Comparison of ENCODE assay signal across 9 cellular contexts in genomic region chrX:78321809-78322208, GRCh38. TPM values are rescaled to one million over a fixed set of nuclear protein-coding genes. Genes with fewer than 3 reads are reported as not detected.
A peak's percentile ranks its signal among the peaks of the same experiment; 100 is the strongest.
DNase-seq lines count a peak whose midpoint lies in the region; ATAC-seq, FAIRE-seq and TF ChIP-seq lines count a peak whose summit lies in the region.
"Had no signal": no experiment of that assay in that cellular context is flagged by ENCODE, and none has a peak within 500 bp of the region (broad histone marks: within the 10 kb centered on the region; RNA-seq: fewer than 3 reads in every experiment).

No MANE protein-coding gene starts in this region.

- no peaks in the 10 kb centered on the region for H3K27me3 Mint-ChIP-seq in activated naive CD4-positive, alpha-beta T cell treated with anti-CD3 and anti-CD28 coated beads for 36 hours (ENCODE audit: low read depth)

- peak overlapping the region; percentile 85 for H3K27ac Mint-ChIP-seq in activated naive CD4-positive, alpha-beta T cell treated with anti-CD3 and anti-CD28 coated beads for 36 hours

- FAIRE-seq in H54 (lab: Jason Lieb, UNC), result no peak

- peaks cover 4% of the 10 kb centered on the region for H3K36me3 Mint-ChIP-seq in activated naive CD4-positive, alpha-beta T cell treated with anti-CD3 and anti-CD28 coated beads for 36 hours (ENCODE audit: low read depth)

- ATAC-seq in GM18907 (IDR thresholded peaks at IDR 0.05; ENCODE audit: unreplicated experiment) (peak; percentile 99), HG02852 (IDR thresholded peaks at IDR 0.05; ENCODE audit: unreplicated experiment) (peak; percentile 93)

- no peak for TF ChIP-seq POLR2A in H54 (IDR thresholded peaks at IDR 0.05; ENCODE audit: low read depth, low read length)

- H3K4me1 Mint-ChIP-seq in activated naive CD4-positive, alpha-beta T cell treated with anti-CD3 and anti-CD28 coated beads for 36 hours (ENCODE audit: low read depth), result peaks cover 36% of the 10 kb centered on the region

- DNase-seq in NOMO-1 treated with DMSO at 0.1 percent for 48 hours (lab: John Stamatoyannopoulos, UW; ENCODE audit: unreplicated experiment) (peak; percentile 96), H54 (ENCODE audit: insufficient read length, low spot score) (no peak), mesenteric fat pad (ENCODE audit: low spot score) (no peak), middle frontal gyrus (ENCODE audit: extremely low spot score, low spot score) (no peak)
- DNase-seq in activated naive CD4-positive, alpha-beta T cell treated with anti-CD3 and anti-CD28 coated beads for 36 hours, result peak; percentile 63
- peak; percentile 0 to 14 for DNase-seq in stimulated activated CD8-positive, alpha-beta memory T cell treated with anti-CD3 and anti-CD28 coated beads, Interleukin-15, amount 100 ng/mL, for 48 hours (ENCODE audit: low read depth in 2 of 2)

- peak overlapping the region; percentile 32 for H3K4me3 Mint-ChIP-seq in activated naive CD4-positive, alpha-beta T cell treated with anti-CD3 and anti-CD28 coated beads for 36 hours

- H3K9me3 Mint-ChIP-seq in activated naive CD4-positive, alpha-beta T cell treated with anti-CD3 and anti-CD28 coated beads for 36 hours, result no peaks in the 10 kb centered on the region

- intact Hi-C loops in activated naive CD4-positive, alpha-beta T cell treated with anti-CD3 and anti-CD28 coated beads for 36 hours (cut with micrococcal nuclease), result loop anchor here (1.0 to 10.0 kb wide), 6 partner anchors 8 to 1045 kb away; partner anchors contain the start of genes ATRX, ITM2A and PGK1

- CTCF ChIA-PET in activated naive CD4-positive, alpha-beta T cell treated with anti-CD3 and anti-CD28 coated beads for 36 hours (lab: Charles Lee), result no interaction called here

RNA-seq across cellular contexts. Expression of gene CYSLTR1, which starts 5.6 kb away (rescaled TPM):
- 1 to 10 TPM; 2.1 to 2.2 TPM for total RNA-seq in activated naive CD4-positive, alpha-beta T cell treated with anti-CD3 and anti-CD28 coated beads for 36 hours
- total RNA-seq in mesenteric fat pad, result 4.7 TPM
- total RNA-seq: RPMI7951 had no signal

Comparison
In these comparisons a context has a peak if more than half of its experiments do, and no peak if none do; other contexts are left out.
1. DNase-seq: peak in NOMO-1 treated with DMSO at 0.1 percent for 48 hours (single experiment), activated naive CD4-positive, alpha-beta T cell treated with anti-CD3 and anti-CD28 coated beads for 36 hours (single experiment) and stimulated activated CD8-positive, alpha-beta memory T cell treated with anti-CD3 and anti-CD28 coated beads, Interleukin-15, amount 100 ng/mL, for 48 hours (2 of 2); none in H54 (single experiment), mesenteric fat pad (single experiment) and middle frontal gyrus (single experiment).